In genomic region chr3:72447059-72447946, GRCh38 we compare ENCODE assay signal across 8 cellular contexts. TPM values are rescaled to one million over a fixed set of nuclear protein-coding genes. Genes with fewer than 3 reads are reported as not detected.
DNase-seq lines count a peak whose midpoint lies in the region; ATAC-seq and TF ChIP-seq lines count a peak whose summit lies in the region.

No MANE protein-coding gene starts in this region.

- H3K27me3 ChIP-seq in DOHH2 (ENCODE audit: control insufficient read depth, low read length) = peaks cover 37% of the 10 kb centered on the region
- no peaks in the 10 kb centered on the region for H3K27me3 ChIP-seq in RWPE2 (ENCODE audit: insufficient read depth, poor library complexity, severe bottlenecking)
- peaks cover 19% of the 10 kb centered on the region for H3K27me3 ChIP-seq in foreskin keratinocyte
- H3K27me3 ChIP-seq in neuron (ENCODE audit: insufficient read depth, low read length) = peaks cover 18% of the 10 kb centered on the region
- no peaks in the 10 kb centered on the region for H3K27me3 ChIP-seq in stomach

- DNase-seq in KBM-7 (peak; percentile 67), RWPE2 (ENCODE audit: low spot score) (peak; percentile 87), activated gamma-delta T cell treated with Interleukin-2 at 50 U/mL for 16 hours (peak; percentile 93), foreskin keratinocyte (peak; percentile 40 to 52), stomach (peak; percentile 95)

- H3K27ac ChIP-seq in DOHH2 (ENCODE audit: low read depth, low read length) (no peak overlapping the region), RWPE2 (ENCODE audit: poor library complexity, severe bottlenecking) (peak overlapping the region; percentile 71), foreskin keratinocyte (no peak overlapping the region), stomach (peak overlapping the region; percentile 78 to 95 (median 91))

- no peak for TF ChIP-seq EP300 in stomach (IDR thresholded peaks at IDR 0.05)

- H3K4me2 ChIP-seq in DOHH2 (ENCODE audit: low read length) = peak overlapping the region; percentile 88

- TF ChIP-seq CTCF in DOHH2 (IDR thresholded peaks at IDR 0.05; ENCODE audit: low read depth, low read length, poor library complexity, severe bottlenecking) (no peak), RWPE2 (IDR thresholded peaks at IDR 0.05; ENCODE audit: poor library complexity, severe bottlenecking) (no peak), foreskin keratinocyte (conservative IDR thresholded peaks at IDR 0.05) (no peak), stomach (IDR thresholded peaks at IDR 0.05) (no peak)

- H3K9me3 ChIP-seq in DOHH2 (ENCODE audit: control insufficient read depth, insufficient read depth, low read length) = no peaks in the 10 kb centered on the region
- H3K9me3 ChIP-seq in RWPE2 (ENCODE audit: severe bottlenecking) = no peaks in the 10 kb centered on the region
- no peaks in the 10 kb centered on the region for H3K9me3 ChIP-seq in neuron (ENCODE audit: low read length)
- H3K9me3 ChIP-seq in stomach = no peaks in the 10 kb centered on the region

- intact Hi-C loops in stomach (cut with DNase I; ENCODE audit: low total_unique reads) = no loop called here

- H3K4me1 ChIP-seq in DOHH2 (ENCODE audit: control insufficient read depth, low read length) (peaks cover 43% of the 10 kb centered on the region), RWPE2 (ENCODE audit: insufficient read depth, poor library complexity, severe bottlenecking) (peaks cover 23% of the 10 kb centered on the region), foreskin keratinocyte (peaks cover 7% of the 10 kb centered on the region), neuron (ENCODE audit: insufficient read depth, low read length) (peaks cover 22% of the 10 kb centered on the region), stomach (peaks cover 6 to 45% (median 28%) of the 10 kb centered on the region in 4 donors)

- H4K20me1 ChIP-seq in DOHH2 (ENCODE audit: control insufficient read depth, insufficient read depth, low read depth, low read length) = peaks cover 35% of the 10 kb centered on the region

- peaks cover 45% of the 10 kb centered on the region for H3K79me2 ChIP-seq in DOHH2 (ENCODE audit: control insufficient read depth, low read length)

- H2AFZ ChIP-seq in neuron (ENCODE audit: low read depth, low read length) = peak overlapping the region; percentile 98

- H3K9me2 ChIP-seq in DOHH2 (replicated peaks; ENCODE audit: control insufficient read depth, low read length) = no peaks in the 10 kb centered on the region

- 9 to 34% (median 15%) methylated on average over 19 to 94 of the region's 97 CpGs for WGBS in stomach, 5 donors

- H3K36me3 ChIP-seq in DOHH2 (ENCODE audit: control insufficient read depth, low read length) = peaks cover 41% of the 10 kb centered on the region
- H3K36me3 ChIP-seq in RWPE2 (ENCODE audit: low read depth) = peaks cover 9% of the 10 kb centered on the region; the same call in 1 of the 2 replicates
- H3K36me3 ChIP-seq in neuron (ENCODE audit: insufficient read depth, low read length) = peaks cover 2% of the 10 kb centered on the region
- H3K36me3 ChIP-seq in stomach = no peaks in the 10 kb centered on the region

- in situ Hi-C loops in KBM-7 (cut with MboI; ENCODE audit: low pct_unique_long_range_greater_than_20kb, low sequenced_read_pairs) = no loop called here

- ATAC-seq in GM21737 (IDR thresholded peaks at IDR 0.05; ENCODE audit: unreplicated experiment) (peak; percentile 87), RWPE2 (ENCODE audit: low read depth) (peak; percentile 75), foreskin keratinocyte (peak; percentile 92)

- TF ChIP-seq POLR2A in stomach (IDR thresholded peaks at IDR 0.05) = no peak

- H3K4me3 ChIP-seq in DOHH2 (ENCODE audit: low read length) (peak overlapping the region; percentile 85), RWPE2 (ENCODE audit: severe bottlenecking) (peak overlapping the region; percentile 89), neuron (ENCODE audit: low read length) (peak overlapping the region; percentile 94), stomach (peak overlapping the region; percentile 57 to 89 (median 82))

- H3F3A ChIP-seq in DOHH2 (ENCODE audit: control insufficient read depth, insufficient read depth) = no peaks in the 10 kb centered on the region

RNA-seq across cellular contexts. Expression of gene RYBP, which starts 0.9 kb away (rescaled TPM):
- total RNA-seq in foreskin keratinocyte (7.6 and 8.6 TPM in 2 replicates), stomach (10 to 100 TPM in 2 of 5 donors, 1 to 10 TPM in 3; 6.1 to 27.0 (median 7.6) TPM)
- polyA plus RNA-seq in foreskin keratinocyte (2.8 and 3.7 TPM in 2 replicates), stomach (1 to 10 TPM; 6.5 to 9.8 (median 6.7) TPM)

Comparison
In these comparisons a context has a peak if more than half of its experiments do, and no peak if none do; other contexts are left out.
1. H3K27ac ChIP-seq: peak in RWPE2 (single experiment) and stomach (5 of 5); none in DOHH2 (single experiment) and foreskin keratinocyte (single experiment).
2. Peak in every context shown above with its lines, with median percentiles within 50 percentile points of each other: H3K4me3 ChIP-seq, ATAC-seq and DNase-seq.